In genomic region chr10:22455068-22455467, GRCh38 we compare ENCODE assay signal across 1 cellular context.
TF ChIP-seq lines count a peak whose summit lies in the region.

No MANE protein-coding gene starts in this region.

TF ChIP-seq in K562, 482 proteins besides CTCF, POLR2A, EP300 and RAD21 (continued from another document):
- TF ChIP-seq PBX2 (CRISPR knock-in tag; IDR thresholded peaks at IDR 0.05; ENCODE audit: low read depth), result 0 out of 2 replicates have a peak, but pooled peaks have one; percentile 3
- TF ChIP-seq PBX2 (tag; conservative IDR thresholded peaks at IDR 0.05; ENCODE audit: low read depth), result no peak; the same call in 1 of the 2 replicates
- TF ChIP-seq ZNF197 (CRISPR knock-in tag; IDR thresholded peaks at IDR 0.05; ENCODE audit: low read depth), result no peak
- TF ChIP-seq ETV6 (IDR thresholded peaks at IDR 0.05; ENCODE audit: borderline replicate concordance in 1 of 2, low read depth in 2 of 2, low read length in 1 of 2), result no peak
- no peak for TF ChIP-seq ETV6 (CRISPR knock-in tag; IDR thresholded peaks at IDR 0.05; ENCODE audit: borderline replicate concordance)
- TF ChIP-seq ZNF384 (IDR thresholded peaks at IDR 0.05; ENCODE audit: low read depth, low read length), result 0 out of 2 replicates have a peak, but pooled peaks have one; percentile 30
- no peak for TF ChIP-seq ZBED1 (IDR thresholded peaks at IDR 0.05)
- TF ChIP-seq MTA1 (IDR thresholded peaks at IDR 0.05; ENCODE audit: borderline replicate concordance), result no peak
- TF ChIP-seq E2F4 (CRISPR knock-in tag; IDR thresholded peaks at IDR 0.05; ENCODE audit: low read depth), result no peak
- peak; percentile 68 for TF ChIP-seq CEBPG (CRISPR knock-in tag; IDR thresholded peaks at IDR 0.05)
- peak; percentile 74 to 84 for TF ChIP-seq CEBPG (tag; conservative IDR thresholded peaks at IDR 0.05 in 1 of 2, IDR thresholded peaks at IDR 0.05 in 1 of 2)
- no peak for TF ChIP-seq TCFL5 (CRISPR knock-in tag; conservative IDR thresholded peaks at IDR 0.05)
- 0 out of 2 replicates have a peak, but pooled peaks have one; percentile 27 for TF ChIP-seq FOSL1 (tag; conservative IDR thresholded peaks at IDR 0.05)
- TF ChIP-seq KAT8 (IDR thresholded peaks at IDR 0.05; ENCODE audit: low read depth), result no peak
- no peak for TF ChIP-seq HDAC3 (IDR thresholded peaks at IDR 0.05; ENCODE audit: borderline replicate concordance, partially characterized antibody)
- TF ChIP-seq, protein P1, sequence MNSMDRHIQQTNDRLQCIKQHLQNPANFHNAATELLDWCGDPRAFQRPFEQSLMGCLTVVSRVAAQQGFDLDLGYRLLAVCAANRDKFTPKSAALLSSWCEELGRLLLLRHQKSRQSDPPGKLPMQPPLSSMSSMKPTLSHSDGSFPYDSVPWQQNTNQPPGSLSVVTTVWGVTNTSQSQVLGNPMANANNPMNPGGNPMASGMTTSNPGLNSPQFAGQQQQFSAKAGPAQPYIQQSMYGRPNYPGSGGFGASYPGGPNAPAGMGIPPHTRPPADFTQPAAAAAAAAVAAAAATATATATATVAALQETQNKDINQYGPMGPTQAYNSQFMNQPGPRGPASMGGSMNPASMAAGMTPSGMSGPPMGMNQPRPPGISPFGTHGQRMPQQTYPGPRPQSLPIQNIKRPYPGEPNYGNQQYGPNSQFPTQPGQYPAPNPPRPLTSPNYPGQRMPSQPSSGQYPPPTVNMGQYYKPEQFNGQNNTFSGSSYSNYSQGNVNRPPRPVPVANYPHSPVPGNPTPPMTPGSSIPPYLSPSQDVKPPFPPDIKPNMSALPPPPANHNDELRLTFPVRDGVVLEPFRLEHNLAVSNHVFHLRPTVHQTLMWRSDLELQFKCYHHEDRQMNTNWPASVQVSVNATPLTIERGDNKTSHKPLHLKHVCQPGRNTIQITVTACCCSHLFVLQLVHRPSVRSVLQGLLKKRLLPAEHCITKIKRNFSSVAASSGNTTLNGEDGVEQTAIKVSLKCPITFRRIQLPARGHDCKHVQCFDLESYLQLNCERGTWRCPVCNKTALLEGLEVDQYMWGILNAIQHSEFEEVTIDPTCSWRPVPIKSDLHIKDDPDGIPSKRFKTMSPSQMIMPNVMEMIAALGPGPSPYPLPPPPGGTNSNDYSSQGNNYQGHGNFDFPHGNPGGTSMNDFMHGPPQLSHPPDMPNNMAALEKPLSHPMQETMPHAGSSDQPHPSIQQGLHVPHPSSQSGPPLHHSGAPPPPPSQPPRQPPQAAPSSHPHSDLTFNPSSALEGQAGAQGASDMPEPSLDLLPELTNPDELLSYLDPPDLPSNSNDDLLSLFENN (IDR thresholded peaks at IDR 0.05; ENCODE audit: low read depth in 2 of 2, low read length in 2 of 2), result no peak
- peak; percentile 84 for TF ChIP-seq PKNOX1 (IDR thresholded peaks at IDR 0.05)
- TF ChIP-seq MYBL2 (IDR thresholded peaks at IDR 0.05; ENCODE audit: low read depth), result no peak
- TF ChIP-seq MYBL2 (CRISPR knock-in tag; IDR thresholded peaks at IDR 0.05; ENCODE audit: borderline replicate concordance), result no peak
- TF ChIP-seq ZNF23 (CRISPR knock-in tag; IDR thresholded peaks at IDR 0.05), result no peak
- peak; percentile 75 for TF ChIP-seq CEBPB (tag; IDR thresholded peaks at IDR 0.05)
- no peak for TF ChIP-seq EGR1 (conservative IDR thresholded peaks at IDR 0.05)
- TF ChIP-seq CREB3 (tag; conservative IDR thresholded peaks at IDR 0.05; ENCODE audit: low read depth), result no peak
- no peak for TF ChIP-seq ZNF431 (CRISPR knock-in tag; IDR thresholded peaks at IDR 0.05)
- no peak for TF ChIP-seq ZNF408 (CRISPR knock-in tag; IDR thresholded peaks at IDR 0.05; ENCODE audit: low read depth)
- no peak for TF ChIP-seq SP2 (IDR thresholded peaks at IDR 0.05; ENCODE audit: extremely low read depth, low read depth, low read length, poor library complexity, severe bottlenecking)
- no peak for TF ChIP-seq ZNF407 (IDR thresholded peaks at IDR 0.05; ENCODE audit: low read depth)
- 0 out of 2 replicates have a peak, but pooled peaks have one; percentile 17 for TF ChIP-seq IRF9 (tag; IDR thresholded peaks at IDR 0.05)
- TF ChIP-seq ZNF589 (CRISPR knock-in tag; IDR thresholded peaks at IDR 0.05; ENCODE audit: low read depth), result no peak
- TF ChIP-seq FOXA3 (CRISPR knock-in tag; conservative IDR thresholded peaks at IDR 0.05 in 1 of 2, IDR thresholded peaks at IDR 0.05 in 1 of 2), result no peak
- TF ChIP-seq GMEB1 (CRISPR knock-in tag; IDR thresholded peaks at IDR 0.05), result no peak
